ENCODE assay signal across 16 cellular contexts in genomic region chr1:174791863-174792262, GRCh38.
"Had no signal": no experiment of that assay in that cellular context is flagged by ENCODE, and none has a peak within 500 bp of the region (broad histone marks: within the 10 kb centered on the region; RNA-seq: fewer than 3 reads in every experiment).

No MANE protein-coding gene starts in this region.

- H3K4me3 ChIP-seq: dorsolateral prefrontal cortex, esophagus muscularis mucosa, pancreas, stomach, thoracic aorta had no signal

- H3K27me3 Mint-ChIP-seq: activated CD4-positive, alpha-beta memory T cell treated with anti-CD3 and anti-CD28 coated beads for 36 hours had no signal

- H3K27ac Mint-ChIP-seq: activated CD4-positive, alpha-beta memory T cell treated with anti-CD3 and anti-CD28 coated beads for 36 hours; activated naive CD4-positive, alpha-beta T cell treated with anti-CD3 and anti-CD28 coated beads, Interleukin-2, amount 50 U/mL, for 72 hours; mesothelial cell of epicardium had no signal

- H3K36me3 Mint-ChIP-seq: activated CD4-positive, alpha-beta memory T cell treated with anti-CD3 and anti-CD28 coated beads for 36 hours; activated naive CD4-positive, alpha-beta T cell treated with anti-CD3 and anti-CD28 coated beads, Interleukin-2, amount 50 U/mL, for 72 hours; mesothelial cell of epicardium had no signal

- H3K4me1 Mint-ChIP-seq: mesothelial cell of epicardium had no signal

- H3K9me3 ChIP-seq: esophagus muscularis mucosa, pancreas, stomach, thoracic aorta had no signal

- H3K27me3 ChIP-seq: dorsolateral prefrontal cortex, esophagus muscularis mucosa, pancreas, stomach had no signal

- H3K27ac ChIP-seq: dorsolateral prefrontal cortex, esophagus muscularis mucosa, pancreas, stomach, thoracic aorta had no signal

- FAIRE-seq: endometrium, pancreas had no signal

- H3K4me3 Mint-ChIP-seq: activated CD4-positive, alpha-beta memory T cell treated with anti-CD3 and anti-CD28 coated beads for 36 hours; activated T-cell treated with anti-CD3 and anti-CD28 coated beads, Interleukin-2, amount 50 U/mL, for 4 hours; mesothelial cell of epicardium had no signal

- H3K36me3 ChIP-seq: esophagus muscularis mucosa, pancreas, stomach, thoracic aorta had no signal

- ATAC-seq: activated naive CD4-positive, alpha-beta T cell treated with anti-CD3 and anti-CD28 coated beads, Interleukin-2, amount 50 U/mL, for 72 hours; activated T-cell treated with anti-CD3 and anti-CD28 coated beads, Interleukin-2, amount 50 U/mL, for 4 hours; pancreas had no signal

- H3K9me3 Mint-ChIP-seq: activated CD4-positive, alpha-beta memory T cell treated with anti-CD3 and anti-CD28 coated beads for 36 hours; activated naive CD4-positive, alpha-beta T cell treated with anti-CD3 and anti-CD28 coated beads, Interleukin-2, amount 50 U/mL, for 72 hours; activated T-cell treated with anti-CD3 and anti-CD28 coated beads, Interleukin-2, amount 50 U/mL, for 4 hours; mesothelial cell of epicardium had no signal

- H3K4me1 ChIP-seq: esophagus muscularis mucosa, pancreas had no signal

- DNase-seq: activated CD4-positive, alpha-beta memory T cell treated with anti-CD3 and anti-CD28 coated beads for 36 hours; activated CD4-positive, alpha-beta T cell treated with anti-CD3 and anti-CD28 coated beads for 1 hour; activated effector memory CD4-positive, alpha-beta T cell treated with anti-CD3 and anti-CD28 coated beads, Interleukin-2, amount 50 U/mL, for 16 hours; activated T-cell treated with anti-CD3 and anti-CD28 coated beads, Interleukin-2, amount 50 U/mL, for 4 hours; amygdala; cerebellar nuclear complex; dorsolateral prefrontal cortex; glutamatergic neuron; pancreas; stimulated activated CD4-positive, alpha-beta T cell treated with anti-CD3 and anti-CD28 coated beads, Interleukin-4, amount 100 ng/mL, for 4 hours; stomach had no signal
